1 cellular context compared by ENCODE assay signal in genomic region chr18:62714671-62715438, GRCh38.
TF ChIP-seq lines count a peak whose summit lies in the region.

No MANE protein-coding gene starts in this region.

TF ChIP-seq in GM12878, 131 proteins besides CTCF, POLR2A, EP300 and RAD21 (continued from another document and continues in another):
- TF ChIP-seq, protein P1, sequence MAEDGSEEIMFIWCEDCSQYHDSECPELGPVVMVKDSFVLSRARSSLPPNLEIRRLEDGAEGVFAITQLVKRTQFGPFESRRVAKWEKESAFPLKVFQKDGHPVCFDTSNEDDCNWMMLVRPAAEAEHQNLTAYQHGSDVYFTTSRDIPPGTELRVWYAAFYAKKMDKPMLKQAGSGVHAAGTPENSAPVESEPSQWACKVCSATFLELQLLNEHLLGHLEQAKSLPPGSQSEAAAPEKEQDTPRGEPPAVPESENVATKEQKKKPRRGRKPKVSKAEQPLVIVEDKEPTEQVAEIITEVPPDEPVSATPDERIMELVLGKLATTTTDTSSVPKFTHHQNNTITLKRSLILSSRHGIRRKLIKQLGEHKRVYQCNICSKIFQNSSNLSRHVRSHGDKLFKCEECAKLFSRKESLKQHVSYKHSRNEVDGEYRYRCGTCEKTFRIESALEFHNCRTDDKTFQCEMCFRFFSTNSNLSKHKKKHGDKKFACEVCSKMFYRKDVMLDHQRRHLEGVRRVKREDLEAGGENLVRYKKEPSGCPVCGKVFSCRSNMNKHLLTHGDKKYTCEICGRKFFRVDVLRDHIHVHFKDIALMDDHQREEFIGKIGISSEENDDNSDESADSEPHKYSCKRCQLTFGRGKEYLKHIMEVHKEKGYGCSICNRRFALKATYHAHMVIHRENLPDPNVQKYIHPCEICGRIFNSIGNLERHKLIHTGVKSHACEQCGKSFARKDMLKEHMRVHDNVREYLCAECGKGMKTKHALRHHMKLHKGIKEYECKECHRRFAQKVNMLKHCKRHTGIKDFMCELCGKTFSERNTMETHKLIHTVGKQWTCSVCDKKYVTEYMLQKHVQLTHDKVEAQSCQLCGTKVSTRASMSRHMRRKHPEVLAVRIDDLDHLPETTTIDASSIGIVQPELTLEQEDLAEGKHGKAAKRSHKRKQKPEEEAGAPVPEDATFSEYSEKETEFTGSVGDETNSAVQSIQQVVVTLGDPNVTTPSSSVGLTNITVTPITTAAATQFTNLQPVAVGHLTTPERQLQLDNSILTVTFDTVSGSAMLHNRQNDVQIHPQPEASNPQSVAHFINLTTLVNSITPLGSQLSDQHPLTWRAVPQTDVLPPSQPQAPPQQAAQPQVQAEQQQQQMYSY (CRISPR knock-in tag; IDR thresholded peaks at IDR 0.05), result no peak
- 0 out of 2 replicates have a peak, but pooled peaks have one; percentile 17 for TF ChIP-seq PAX5 (IDR thresholded peaks at IDR 0.05; ENCODE audit: borderline replicate concordance, low read depth, low read length)
- no peak for TF ChIP-seq CHD4 (IDR thresholded peaks at IDR 0.05)
- no peak for TF ChIP-seq ZBED1 (IDR thresholded peaks at IDR 0.05; ENCODE audit: borderline replicate concordance)
- TF ChIP-seq, protein P2, sequence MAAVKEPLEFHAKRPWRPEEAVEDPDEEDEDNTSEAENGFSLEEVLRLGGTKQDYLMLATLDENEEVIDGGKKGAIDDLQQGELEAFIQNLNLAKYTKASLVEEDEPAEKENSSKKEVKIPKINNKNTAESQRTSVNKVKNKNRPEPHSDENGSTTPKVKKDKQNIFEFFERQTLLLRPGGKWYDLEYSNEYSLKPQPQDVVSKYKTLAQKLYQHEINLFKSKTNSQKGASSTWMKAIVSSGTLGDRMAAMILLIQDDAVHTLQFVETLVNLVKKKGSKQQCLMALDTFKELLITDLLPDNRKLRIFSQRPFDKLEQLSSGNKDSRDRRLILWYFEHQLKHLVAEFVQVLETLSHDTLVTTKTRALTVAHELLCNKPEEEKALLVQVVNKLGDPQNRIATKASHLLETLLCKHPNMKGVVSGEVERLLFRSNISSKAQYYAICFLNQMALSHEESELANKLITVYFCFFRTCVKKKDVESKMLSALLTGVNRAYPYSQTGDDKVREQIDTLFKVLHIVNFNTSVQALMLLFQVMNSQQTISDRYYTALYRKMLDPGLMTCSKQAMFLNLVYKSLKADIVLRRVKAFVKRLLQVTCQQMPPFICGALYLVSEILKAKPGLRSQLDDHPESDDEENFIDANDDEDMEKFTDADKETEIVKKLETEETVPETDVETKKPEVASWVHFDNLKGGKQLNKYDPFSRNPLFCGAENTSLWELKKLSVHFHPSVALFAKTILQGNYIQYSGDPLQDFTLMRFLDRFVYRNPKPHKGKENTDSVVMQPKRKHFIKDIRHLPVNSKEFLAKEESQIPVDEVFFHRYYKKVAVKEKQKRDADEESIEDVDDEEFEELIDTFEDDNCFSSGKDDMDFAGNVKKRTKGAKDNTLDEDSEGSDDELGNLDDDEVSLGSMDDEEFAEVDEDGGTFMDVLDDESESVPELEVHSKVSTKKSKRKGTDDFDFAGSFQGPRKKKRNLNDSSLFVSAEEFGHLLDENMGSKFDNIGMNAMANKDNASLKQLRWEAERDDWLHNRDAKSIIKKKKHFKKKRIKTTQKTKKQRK (IDR thresholded peaks at IDR 0.05; ENCODE audit: low read depth, low read length), result no peak
- TF ChIP-seq ZBTB40 (IDR thresholded peaks at IDR 0.05; ENCODE audit: borderline replicate concordance), result no peak; the same call in 1 of the 2 replicates
- TF ChIP-seq, protein P3, sequence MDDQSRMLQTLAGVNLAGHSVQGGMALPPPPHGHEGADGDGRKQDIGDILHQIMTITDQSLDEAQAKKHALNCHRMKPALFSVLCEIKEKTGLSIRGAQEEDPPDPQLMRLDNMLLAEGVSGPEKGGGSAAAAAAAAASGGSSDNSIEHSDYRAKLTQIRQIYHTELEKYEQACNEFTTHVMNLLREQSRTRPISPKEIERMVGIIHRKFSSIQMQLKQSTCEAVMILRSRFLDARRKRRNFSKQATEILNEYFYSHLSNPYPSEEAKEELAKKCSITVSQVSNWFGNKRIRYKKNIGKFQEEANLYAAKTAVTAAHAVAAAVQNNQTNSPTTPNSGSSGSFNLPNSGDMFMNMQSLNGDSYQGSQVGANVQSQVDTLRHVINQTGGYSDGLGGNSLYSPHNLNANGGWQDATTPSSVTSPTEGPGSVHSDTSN (IDR thresholded peaks at IDR 0.05; ENCODE audit: insufficient replicate concordance, low read depth, low read length), result no peak
- peak; percentile 45; the same call in 1 of the 2 replicates for TF ChIP-seq MXI1 (IDR thresholded peaks at IDR 0.05; ENCODE audit: low read depth, low read length)
- TF ChIP-seq E4F1 (IDR thresholded peaks at IDR 0.05; ENCODE audit: borderline replicate concordance, partially characterized antibody), result no peak
- no peak for TF ChIP-seq ZNF274 (IDR thresholded peaks at IDR 0.05; ENCODE audit: insufficient read depth, insufficient read length)
- TF ChIP-seq STAT1 (conservative IDR thresholded peaks at IDR 0.05), result 0 out of 2 replicates have a peak, but pooled peaks have one; percentile 70
- TF ChIP-seq ASH2L (IDR thresholded peaks at IDR 0.05; ENCODE audit: borderline replicate concordance, low read depth), result no peak
- peak; percentile 76 for TF ChIP-seq FOXK2 (IDR thresholded peaks at IDR 0.05)
- TF ChIP-seq ZZZ3 (IDR thresholded peaks at IDR 0.05; ENCODE audit: control insufficient read depth, insufficient read length, low read depth), result no peak
- peak; percentile 88; the same call in 1 of the 2 replicates for TF ChIP-seq CREM (IDR thresholded peaks at IDR 0.05; ENCODE audit: low read depth)
- TF ChIP-seq TCF3 (IDR thresholded peaks at IDR 0.05; ENCODE audit: borderline replicate concordance, insufficient read depth, low read depth, low read length), result peak; percentile 69; the same call in 1 of the 2 replicates
- no peak for TF ChIP-seq HDAC2 (IDR thresholded peaks at IDR 0.05)
- peak; percentile 65; the same call in 1 of the 2 replicates for TF ChIP-seq IRF4 (IDR thresholded peaks at IDR 0.05; ENCODE audit: low read depth, low read length)
- peak; percentile 93 for TF ChIP-seq CREB1 (IDR thresholded peaks at IDR 0.05; ENCODE audit: low read depth)
- TF ChIP-seq STAT3 (IDR thresholded peaks at IDR 0.05; ENCODE audit: low read depth, low read length), result no peak
- 0 out of 2 replicates have a peak, but pooled peaks have one; percentile 3 for TF ChIP-seq BCL11A (IDR thresholded peaks at IDR 0.05; ENCODE audit: low read depth, low read length)
- TF ChIP-seq TCF7 (IDR thresholded peaks at IDR 0.05; ENCODE audit: borderline replicate concordance), result no peak
- peak; percentile 90 to 92 for TF ChIP-seq IKZF2 (IDR thresholded peaks at IDR 0.05)
- no peak for TF ChIP-seq ZNF217 (IDR thresholded peaks at IDR 0.05)
- peak; percentile 75 for TF ChIP-seq NR2C1 (IDR thresholded peaks at IDR 0.05)
- no peak for TF ChIP-seq SUPT20H (IDR thresholded peaks at IDR 0.05; ENCODE audit: borderline replicate concordance, control insufficient read depth, low read depth, low read length)
- TF ChIP-seq RBBP5 (conservative IDR thresholded peaks at IDR 0.05), result no peak
- no peak for TF ChIP-seq BACH1 (IDR thresholded peaks at IDR 0.05; ENCODE audit: borderline replicate concordance)
- TF ChIP-seq ZNF384 (IDR thresholded peaks at IDR 0.05; ENCODE audit: borderline replicate concordance, low read depth, low read length), result no peak
- no peak for TF ChIP-seq ZNF687 (IDR thresholded peaks at IDR 0.05)
- TF ChIP-seq HCFC1 (IDR thresholded peaks at IDR 0.05; ENCODE audit: low read length), result peak; percentile 97
- no peak for TF ChIP-seq GATAD2B (conservative IDR thresholded peaks at IDR 0.05; ENCODE audit: low read depth)
- TF ChIP-seq MYB (IDR thresholded peaks at IDR 0.05; ENCODE audit: borderline replicate concordance, low read depth, low read length), result no peak
- TF ChIP-seq, protein P4, sequence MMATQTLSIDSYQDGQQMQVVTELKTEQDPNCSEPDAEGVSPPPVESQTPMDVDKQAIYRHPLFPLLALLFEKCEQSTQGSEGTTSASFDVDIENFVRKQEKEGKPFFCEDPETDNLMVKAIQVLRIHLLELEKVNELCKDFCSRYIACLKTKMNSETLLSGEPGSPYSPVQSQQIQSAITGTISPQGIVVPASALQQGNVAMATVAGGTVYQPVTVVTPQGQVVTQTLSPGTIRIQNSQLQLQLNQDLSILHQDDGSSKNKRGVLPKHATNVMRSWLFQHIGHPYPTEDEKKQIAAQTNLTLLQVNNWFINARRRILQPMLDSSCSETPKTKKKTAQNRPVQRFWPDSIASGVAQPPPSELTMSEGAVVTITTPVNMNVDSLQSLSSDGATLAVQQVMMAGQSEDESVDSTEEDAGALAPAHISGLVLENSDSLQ (IDR thresholded peaks at IDR 0.05), result peak; percentile 41; the same call in 1 of the 2 replicates
- TF ChIP-seq RELB (IDR thresholded peaks at IDR 0.05; ENCODE audit: low read depth), result peak; percentile 72
